In the genomic region with DNA sequence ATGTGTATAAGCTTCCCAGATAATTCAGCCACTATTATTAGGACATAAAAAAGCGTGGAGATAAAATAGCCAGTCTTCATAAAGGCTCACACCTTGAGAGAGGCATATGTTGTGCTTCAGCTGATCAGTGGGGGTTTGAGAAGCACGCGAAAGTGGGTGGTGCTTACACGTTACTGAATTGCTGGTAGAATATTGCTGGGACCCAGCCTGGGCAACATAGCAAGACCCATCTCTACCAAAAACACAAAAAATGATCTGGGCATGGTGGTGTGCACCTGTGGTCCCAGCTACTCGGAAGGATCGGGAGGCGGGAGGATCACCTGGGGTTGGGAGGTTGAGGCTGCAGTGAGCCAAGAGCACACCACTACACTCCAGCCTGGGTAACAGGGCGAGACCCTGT, we compare ENCODE assay signal across 2 cellular contexts.
TF ChIP-seq lines count a peak whose summit lies in the region.

No MANE protein-coding gene starts in this region.

TF ChIP-seq in IMR-90, 13 proteins besides CTCF, POLR2A, EP300 and RAD21:
- TF ChIP-seq CHD1 (IDR thresholded peaks at IDR 0.05; ENCODE audit: low read depth, low read length) (no peak), NFE2L2 (IDR thresholded peaks at IDR 0.05; ENCODE audit: low read depth, low read length) (no peak), MAZ (IDR thresholded peaks at IDR 0.05; ENCODE audit: borderline replicate concordance, low read depth, low read length) (no peak), MXI1 (IDR thresholded peaks at IDR 0.05; ENCODE audit: borderline replicate concordance, low read depth, low read length) (no peak), SMC3 (IDR thresholded peaks at IDR 0.05; ENCODE audit: low read depth, low read length) (no peak), RCOR1 (IDR thresholded peaks at IDR 0.05; ENCODE audit: insufficient replicate concordance, low read length) (no peak), CEBPB (IDR thresholded peaks at IDR 0.05; ENCODE audit: low read depth, low read length) (no peak), RFX5 (IDR thresholded peaks at IDR 0.05; ENCODE audit: low read depth, low read length) (no peak), BHLHE40 (IDR thresholded peaks at IDR 0.05; ENCODE audit: low read depth, low read length) (no peak), FOS (IDR thresholded peaks at IDR 0.05; ENCODE audit: low read depth, low read length) (no peak)
- TF ChIP-seq, protein P1, sequence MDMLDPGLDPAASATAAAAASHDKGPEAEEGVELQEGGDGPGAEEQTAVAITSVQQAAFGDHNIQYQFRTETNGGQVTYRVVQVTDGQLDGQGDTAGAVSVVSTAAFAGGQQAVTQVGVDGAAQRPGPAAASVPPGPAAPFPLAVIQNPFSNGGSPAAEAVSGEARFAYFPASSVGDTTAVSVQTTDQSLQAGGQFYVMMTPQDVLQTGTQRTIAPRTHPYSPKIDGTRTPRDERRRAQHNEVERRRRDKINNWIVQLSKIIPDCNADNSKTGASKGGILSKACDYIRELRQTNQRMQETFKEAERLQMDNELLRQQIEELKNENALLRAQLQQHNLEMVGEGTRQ (IDR thresholded peaks at IDR 0.05; ENCODE audit: low read depth, low read length), result no peak

TF ChIP-seq in K562, 482 proteins besides CTCF, POLR2A, EP300 and RAD21:
- TF ChIP-seq CSDE1 (IDR thresholded peaks at IDR 0.05) (no peak), MTA3 (IDR thresholded peaks at IDR 0.05; ENCODE audit: borderline replicate concordance) (no peak), ZNF121 (CRISPR knock-in tag; conservative IDR thresholded peaks at IDR 0.05) (peak; percentile 71), MAZ (CRISPR knock-in tag; conservative IDR thresholded peaks at IDR 0.05 in 1 of 2, IDR thresholded peaks at IDR 0.05 in 1 of 2) (no peak)
- TF ChIP-seq, protein P1 (CRISPR knock-in tag; IDR thresholded peaks at IDR 0.05), result no peak
- TF ChIP-seq, protein P2, sequence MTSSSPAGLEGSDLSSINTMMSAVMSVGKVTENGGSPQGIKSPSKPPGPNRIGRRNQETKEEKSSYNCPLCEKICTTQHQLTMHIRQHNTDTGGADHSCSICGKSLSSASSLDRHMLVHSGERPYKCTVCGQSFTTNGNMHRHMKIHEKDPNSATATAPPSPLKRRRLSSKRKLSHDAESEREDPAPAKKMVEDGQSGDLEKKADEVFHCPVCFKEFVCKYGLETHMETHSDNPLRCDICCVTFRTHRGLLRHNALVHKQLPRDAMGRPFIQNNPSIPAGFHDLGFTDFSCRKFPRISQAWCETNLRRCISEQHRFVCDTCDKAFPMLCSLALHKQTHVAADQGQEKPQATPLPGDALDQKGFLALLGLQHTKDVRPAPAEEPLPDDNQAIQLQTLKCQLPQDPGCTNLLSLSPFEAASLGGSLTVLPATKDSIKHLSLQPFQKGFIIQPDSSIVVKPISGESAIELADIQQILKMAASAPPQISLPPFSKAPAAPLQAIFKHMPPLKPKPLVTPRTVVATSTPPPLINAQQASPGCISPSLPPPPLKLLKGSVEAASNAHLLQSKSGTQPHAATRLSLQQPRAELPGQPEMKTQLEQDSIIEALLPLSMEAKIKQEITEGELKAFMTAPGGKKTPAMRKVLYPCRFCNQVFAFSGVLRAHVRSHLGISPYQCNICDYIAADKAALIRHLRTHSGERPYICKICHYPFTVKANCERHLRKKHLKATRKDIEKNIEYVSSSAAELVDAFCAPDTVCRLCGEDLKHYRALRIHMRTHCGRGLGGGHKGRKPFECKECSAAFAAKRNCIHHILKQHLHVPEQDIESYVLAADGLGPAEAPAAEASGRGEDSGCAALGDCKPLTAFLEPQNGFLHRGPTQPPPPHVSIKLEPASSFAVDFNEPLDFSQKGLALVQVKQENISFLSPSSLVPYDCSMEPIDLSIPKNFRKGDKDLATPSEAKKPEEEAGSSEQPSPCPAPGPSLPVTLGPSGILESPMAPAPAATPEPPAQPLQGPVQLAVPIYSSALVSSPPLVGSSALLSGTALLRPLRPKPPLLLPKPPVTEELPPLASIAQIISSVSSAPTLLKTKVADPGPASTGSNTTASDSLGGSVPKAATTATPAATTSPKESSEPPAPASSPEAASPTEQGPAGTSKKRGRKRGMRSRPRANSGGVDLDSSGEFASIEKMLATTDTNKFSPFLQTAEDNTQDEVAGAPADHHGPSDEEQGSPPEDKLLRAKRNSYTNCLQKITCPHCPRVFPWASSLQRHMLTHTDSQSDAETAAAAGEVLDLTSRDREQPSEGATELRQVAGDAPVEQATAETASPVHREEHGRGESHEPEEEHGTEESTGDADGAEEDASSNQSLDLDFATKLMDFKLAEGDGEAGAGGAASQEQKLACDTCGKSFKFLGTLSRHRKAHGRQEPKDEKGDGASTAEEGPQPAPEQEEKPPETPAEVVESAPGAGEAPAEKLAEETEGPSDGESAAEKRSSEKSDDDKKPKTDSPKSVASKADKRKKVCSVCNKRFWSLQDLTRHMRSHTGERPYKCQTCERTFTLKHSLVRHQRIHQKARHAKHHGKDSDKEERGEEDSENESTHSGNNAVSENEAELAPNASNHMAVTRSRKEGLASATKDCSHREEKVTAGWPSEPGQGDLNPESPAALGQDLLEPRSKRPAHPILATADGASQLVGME (CRISPR knock-in tag; IDR thresholded peaks at IDR 0.05), result no peak
